Comparison of ENCODE assay signal across 8 cellular contexts in the genomic region with DNA sequence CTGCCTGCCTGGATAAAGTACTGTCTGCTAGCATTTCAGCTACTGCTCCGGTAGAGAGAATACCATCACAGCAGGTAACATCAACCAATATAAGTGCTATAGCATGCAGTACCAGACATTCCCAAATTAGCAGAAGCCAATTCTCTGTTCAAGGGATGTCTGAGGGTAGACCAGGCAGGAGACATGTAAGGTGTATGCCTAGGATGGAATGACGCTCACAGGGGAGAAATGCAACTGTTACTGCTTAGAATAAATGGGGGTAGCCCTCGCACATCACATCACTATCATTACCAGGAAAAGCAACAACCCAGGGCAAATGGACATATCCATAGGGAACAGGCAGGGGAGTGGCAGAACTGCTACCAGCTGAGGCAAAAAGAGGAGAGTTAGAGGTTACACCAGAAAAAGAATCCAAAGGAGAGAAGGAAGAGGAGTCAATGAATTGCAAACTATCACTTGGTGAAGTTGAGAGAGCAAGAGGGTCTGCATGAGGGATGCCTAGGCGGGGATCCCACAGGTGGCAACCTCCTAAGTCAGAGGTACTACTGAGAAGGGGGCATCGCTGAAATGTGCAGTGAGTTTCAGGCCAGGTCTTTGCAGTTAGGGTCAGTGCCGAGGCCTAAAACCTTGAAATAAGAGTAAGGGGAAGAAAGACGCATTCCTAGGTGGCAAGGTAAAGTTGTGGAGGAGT. TPM values are rescaled to one million over a fixed set of nuclear protein-coding genes. Genes with fewer than 3 reads are reported as not detected.
A peak's percentile ranks its signal among the peaks of the same experiment; 100 is the strongest.
DNase-seq lines count a peak whose midpoint lies in the region; ATAC-seq and TF ChIP-seq lines count a peak whose summit lies in the region.

No MANE protein-coding gene starts in this region.

- H3K9me3 ChIP-seq in adipocyte (ENCODE audit: control insufficient read depth, low read length) (no peaks in the 10 kb centered on the region), liver (ENCODE audit: control insufficient read depth in 4 of 4, low read length in 3 of 4) (no peaks in the 10 kb centered on the region), thyroid gland (no peaks in the 10 kb centered on the region)

- TF ChIP-seq RAD21 in liver (IDR thresholded peaks at IDR 0.05) = no peak

- H3K4me1 ChIP-seq in adipocyte (ENCODE audit: control insufficient read depth, insufficient read depth, low read length) (peaks cover 36% of the 10 kb centered on the region), liver (ENCODE audit: control insufficient read depth in 4 of 4, insufficient read depth in 4 of 4, low read length in 3 of 4) (peaks cover 2 to 31% (median 23%) of the 10 kb centered on the region in 4 donors), thyroid gland (peaks cover 20 to 29% of the 10 kb centered on the region in 2 donors)

- no peak for DNase-seq in activated T-cell treated with anti-CD3 and anti-CD28 coated beads, Interleukin-2, amount 50 U/mL, for 24 hours
- no peak for DNase-seq in activated T-cell treated with anti-CD3 and anti-CD28 coated beads, Interleukin-2, amount 50 U/mL, for 48 hours
- DNase-seq in adipocyte (ENCODE audit: low read depth) = peak; percentile 21
- DNase-seq in thyroid gland = no peak

- no peaks in the 10 kb centered on the region for H3K27me3 Mint-ChIP-seq in activated T-cell treated with anti-CD3 and anti-CD28 coated beads, Interleukin-2, amount 50 U/mL, for 24 hours

- intact Hi-C loops in thyroid gland (cut with DNase I) = no loop called here

- H3K27me3 ChIP-seq in adipocyte (replicated peaks; ENCODE audit: control insufficient read depth, insufficient read depth, low read length) = no peaks in the 10 kb centered on the region
- no peaks in the 10 kb centered on the region for H3K27me3 ChIP-seq in liver (ENCODE audit: control insufficient read depth in 4 of 4, insufficient read depth in 4 of 4, low read length in 3 of 4)
- no peaks in the 10 kb centered on the region for H3K27me3 ChIP-seq in thyroid gland

- peaks cover 34% of the 10 kb centered on the region for H3K36me3 ChIP-seq in adipocyte (ENCODE audit: control insufficient read depth, insufficient read depth, low read length, severe bottlenecking)
- peaks cover 12 to 34% (median 31%) of the 10 kb centered on the region in 4 donors for H3K36me3 ChIP-seq in liver (ENCODE audit: control insufficient read depth in 4 of 4, insufficient read depth in 3 of 4, low read depth in 1 of 4, low read length in 3 of 4)
- H3K36me3 ChIP-seq in thyroid gland = peaks cover 30 to 33% of the 10 kb centered on the region in 2 donors

- no peaks in the 10 kb centered on the region for H3K9me3 Mint-ChIP-seq in activated T-cell treated with anti-CD3 and anti-CD28 coated beads, Interleukin-2, amount 50 U/mL, for 24 hours

- H3K27ac ChIP-seq in liver (ENCODE audit: low read depth in 1 of 2, low read length in 2 of 2) (peak overlapping the region in 1 of 2 donors; percentile 95), thyroid gland (peak overlapping the region in 1 of 3 donors; percentile 73)

- ATAC-seq in GM21367 (IDR thresholded peaks at IDR 0.05; ENCODE audit: unreplicated experiment) (no peak), HG03354 (IDR thresholded peaks at IDR 0.05; ENCODE audit: poor library complexity, severe bottlenecking, unreplicated experiment) (no peak), GM21717 (IDR thresholded peaks at IDR 0.05; ENCODE audit: unreplicated experiment) (no peak)

- peaks cover 62% of the 10 kb centered on the region for H3K36me3 Mint-ChIP-seq in activated T-cell treated with anti-CD3 and anti-CD28 coated beads, Interleukin-2, amount 50 U/mL, for 24 hours (ENCODE audit: low read depth)

- TF ChIP-seq CTCF in liver (IDR thresholded peaks at IDR 0.05; ENCODE audit: low read depth, low read length, missing input control) (no peak), thyroid gland (IDR thresholded peaks at IDR 0.05) (no peak)

- peak overlapping the region; percentile 90 for H3K4me3 Mint-ChIP-seq in activated T-cell treated with anti-CD3 and anti-CD28 coated beads, Interleukin-2, amount 50 U/mL, for 24 hours

- H3K27ac Mint-ChIP-seq in activated T-cell treated with anti-CD3 and anti-CD28 coated beads, Interleukin-2, amount 50 U/mL, for 24 hours = peak overlapping the region; percentile 90

- 24% methylated on average over 7 of the region's 7 CpGs for WGBS in liver
- 16 to 18% methylated on average over 7 of the region's 7 CpGs for WGBS in thyroid gland, 2 donors

- TF ChIP-seq POLR2A in thyroid gland (IDR thresholded peaks at IDR 0.05) = no peak

- H3K4me3 ChIP-seq in adipocyte (ENCODE audit: low read length) (peak overlapping the region; percentile 89), liver (ENCODE audit: low read depth in 1 of 3, low read length in 3 of 3) (peak overlapping the region; percentile 92 to 96 (median 93)), thyroid gland (replicated peaks in 1 of 3) (peak overlapping the region; percentile 11 to 84 (median 69))

- peak overlapping the region; percentile 95 for H3K9ac ChIP-seq in adipocyte (ENCODE audit: low read length)
- H3K9ac ChIP-seq in liver (ENCODE audit: low read depth in 1 of 2, low read length in 2 of 2) = peak overlapping the region; percentile 43 to 77

- H3K4me1 Mint-ChIP-seq in activated T-cell treated with anti-CD3 and anti-CD28 coated beads, Interleukin-2, amount 50 U/mL, for 24 hours (ENCODE audit: low read depth) = peaks cover 34% of the 10 kb centered on the region

TF ChIP-seq in liver, 16 proteins besides CTCF, POLR2A, EP300 and RAD21:
- TF ChIP-seq, protein P1, sequence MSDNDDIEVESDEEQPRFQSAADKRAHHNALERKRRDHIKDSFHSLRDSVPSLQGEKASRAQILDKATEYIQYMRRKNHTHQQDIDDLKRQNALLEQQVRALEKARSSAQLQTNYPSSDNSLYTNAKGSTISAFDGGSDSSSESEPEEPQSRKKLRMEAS (IDR thresholded peaks at IDR 0.05) = no peak
- TF ChIP-seq EGR1 (IDR thresholded peaks at IDR 0.05; ENCODE audit: low read depth in 2 of 2) (no peak), JUND (IDR thresholded peaks at IDR 0.05) (no peak), HNF4A (conservative IDR thresholded peaks at IDR 0.05) (no peak), HNF4G (IDR thresholded peaks at IDR 0.05) (no peak), RXRA (IDR thresholded peaks at IDR 0.05) (no peak), YY1 (IDR thresholded peaks at IDR 0.05) (no peak)
- TF ChIP-seq, protein P2, sequence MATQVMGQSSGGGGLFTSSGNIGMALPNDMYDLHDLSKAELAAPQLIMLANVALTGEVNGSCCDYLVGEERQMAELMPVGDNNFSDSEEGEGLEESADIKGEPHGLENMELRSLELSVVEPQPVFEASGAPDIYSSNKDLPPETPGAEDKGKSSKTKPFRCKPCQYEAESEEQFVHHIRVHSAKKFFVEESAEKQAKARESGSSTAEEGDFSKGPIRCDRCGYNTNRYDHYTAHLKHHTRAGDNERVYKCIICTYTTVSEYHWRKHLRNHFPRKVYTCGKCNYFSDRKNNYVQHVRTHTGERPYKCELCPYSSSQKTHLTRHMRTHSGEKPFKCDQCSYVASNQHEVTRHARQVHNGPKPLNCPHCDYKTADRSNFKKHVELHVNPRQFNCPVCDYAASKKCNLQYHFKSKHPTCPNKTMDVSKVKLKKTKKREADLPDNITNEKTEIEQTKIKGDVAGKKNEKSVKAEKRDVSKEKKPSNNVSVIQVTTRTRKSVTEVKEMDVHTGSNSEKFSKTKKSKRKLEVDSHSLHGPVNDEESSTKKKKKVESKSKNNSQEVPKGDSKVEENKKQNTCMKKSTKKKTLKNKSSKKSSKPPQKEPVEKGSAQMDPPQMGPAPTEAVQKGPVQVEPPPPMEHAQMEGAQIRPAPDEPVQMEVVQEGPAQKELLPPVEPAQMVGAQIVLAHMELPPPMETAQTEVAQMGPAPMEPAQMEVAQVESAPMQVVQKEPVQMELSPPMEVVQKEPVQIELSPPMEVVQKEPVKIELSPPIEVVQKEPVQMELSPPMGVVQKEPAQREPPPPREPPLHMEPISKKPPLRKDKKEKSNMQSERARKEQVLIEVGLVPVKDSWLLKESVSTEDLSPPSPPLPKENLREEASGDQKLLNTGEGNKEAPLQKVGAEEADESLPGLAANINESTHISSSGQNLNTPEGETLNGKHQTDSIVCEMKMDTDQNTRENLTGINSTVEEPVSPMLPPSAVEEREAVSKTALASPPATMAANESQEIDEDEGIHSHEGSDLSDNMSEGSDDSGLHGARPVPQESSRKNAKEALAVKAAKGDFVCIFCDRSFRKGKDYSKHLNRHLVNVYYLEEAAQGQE (IDR thresholded peaks at IDR 0.05) = no peak
TF ChIP-seq in liver: peak in this region for 0.

RNA-seq across cellular contexts. Expression of a gene that starts 1.1 kb away (rescaled TPM):
- total RNA-seq in liver = 10 to 100 TPM in 1 of 2 donors, 1 to 10 TPM in 1; 8.2 to 18.7 TPM
- 10 to 100 TPM in 1 of 2 donors, 1 to 10 TPM in 1; 9.8 to 22.0 TPM for polyA plus RNA-seq in liver
- 10 to 100 TPM; 24.5 to 61.3 (median 28.7) TPM for total RNA-seq in thyroid gland

RNA-seq across cellular contexts. Expression of a gene that starts 10.2 kb away (rescaled TPM):
- total RNA-seq in liver (under 1 TPM in 1 of 2 donors, not detected in 1; under 0.01 TPM), thyroid gland (under 1 TPM in 1 of 4 donors, not detected in 3; 0.73 TPM)
- polyA plus RNA-seq in liver = under 1 TPM; 0.01 to 0.06 TPM

RNA-seq across cellular contexts. Expression of a gene that starts 50.6 kb away (rescaled TPM):
- 10 to 100 TPM; 51.1 to 76.1 TPM for total RNA-seq in liver
- 10 to 100 TPM; 39.3 to 51.1 TPM for polyA plus RNA-seq in liver
- 100 to 1,000 TPM in 2 of 4 donors, 10 to 100 TPM in 2; 89.1 to 168 (median 114) TPM for total RNA-seq in thyroid gland

RNA-seq across cellular contexts. Expression of a gene that starts 55.2 kb away (rescaled TPM):
- total RNA-seq in liver (1 to 10 TPM; 5.9 to 7.5 TPM), thyroid gland (10 to 100 TPM; 35.8 to 56.0 (median 43.0) TPM)
- polyA plus RNA-seq in liver = 1 to 10 TPM; 3.1 to 3.5 TPM

RNA-seq across cellular contexts. Expression of a gene that starts 55.4 kb away (rescaled TPM):
- total RNA-seq in liver = 1 to 10 TPM in 1 of 2 donors, under 1 TPM in 1; 0.23 to 1.5 TPM
- under 1 TPM; 0.58 to 0.97 TPM for polyA plus RNA-seq in liver
- total RNA-seq in thyroid gland = 1 to 10 TPM; 5.6 to 9.9 (median 7.3) TPM
